Comparison of ENCODE assay signal across 1 cellular context in genomic region chr3:9957214-9957613, GRCh38.
TF ChIP-seq lines count a peak whose summit lies in the region.

No MANE protein-coding gene starts in this region.

TF ChIP-seq in HepG2, 621 proteins besides CTCF, POLR2A, EP300 and RAD21:
- TF ChIP-seq FOXO1 (CRISPR knock-in tag; IDR thresholded peaks at IDR 0.05) (no peak), TCF7 (IDR thresholded peaks at IDR 0.05; ENCODE audit: low read depth) (no peak), SNAI1 (CRISPR knock-in tag; IDR thresholded peaks at IDR 0.05; ENCODE audit: borderline replicate concordance) (no peak), JUNB (CRISPR knock-in tag; IDR thresholded peaks at IDR 0.05; ENCODE audit: borderline replicate concordance) (no peak), NCOA1 (CRISPR knock-in tag; IDR thresholded peaks at IDR 0.05) (no peak), ELF1 (CRISPR knock-in tag; IDR thresholded peaks at IDR 0.05) (no peak), ZMYM3 (CRISPR knock-in tag; IDR thresholded peaks at IDR 0.05) (no peak), KMT2A (CRISPR knock-in tag; IDR thresholded peaks at IDR 0.05) (no peak), ZNF354B (CRISPR knock-in tag; IDR thresholded peaks at IDR 0.05) (no peak), HOXA9 (CRISPR knock-in tag; IDR thresholded peaks at IDR 0.05; ENCODE audit: borderline replicate concordance) (no peak), KLF12 (CRISPR knock-in tag; IDR thresholded peaks at IDR 0.05; ENCODE audit: borderline replicate concordance) (no peak), GABPA (IDR thresholded peaks at IDR 0.05; ENCODE audit: low read depth, low read length) (no peak), GABPA (CRISPR knock-in tag; IDR thresholded peaks at IDR 0.05; ENCODE audit: low read depth) (no peak), MZF1 (CRISPR knock-in tag; IDR thresholded peaks at IDR 0.05; ENCODE audit: borderline replicate concordance) (no peak)
- TF ChIP-seq, protein P1, sequence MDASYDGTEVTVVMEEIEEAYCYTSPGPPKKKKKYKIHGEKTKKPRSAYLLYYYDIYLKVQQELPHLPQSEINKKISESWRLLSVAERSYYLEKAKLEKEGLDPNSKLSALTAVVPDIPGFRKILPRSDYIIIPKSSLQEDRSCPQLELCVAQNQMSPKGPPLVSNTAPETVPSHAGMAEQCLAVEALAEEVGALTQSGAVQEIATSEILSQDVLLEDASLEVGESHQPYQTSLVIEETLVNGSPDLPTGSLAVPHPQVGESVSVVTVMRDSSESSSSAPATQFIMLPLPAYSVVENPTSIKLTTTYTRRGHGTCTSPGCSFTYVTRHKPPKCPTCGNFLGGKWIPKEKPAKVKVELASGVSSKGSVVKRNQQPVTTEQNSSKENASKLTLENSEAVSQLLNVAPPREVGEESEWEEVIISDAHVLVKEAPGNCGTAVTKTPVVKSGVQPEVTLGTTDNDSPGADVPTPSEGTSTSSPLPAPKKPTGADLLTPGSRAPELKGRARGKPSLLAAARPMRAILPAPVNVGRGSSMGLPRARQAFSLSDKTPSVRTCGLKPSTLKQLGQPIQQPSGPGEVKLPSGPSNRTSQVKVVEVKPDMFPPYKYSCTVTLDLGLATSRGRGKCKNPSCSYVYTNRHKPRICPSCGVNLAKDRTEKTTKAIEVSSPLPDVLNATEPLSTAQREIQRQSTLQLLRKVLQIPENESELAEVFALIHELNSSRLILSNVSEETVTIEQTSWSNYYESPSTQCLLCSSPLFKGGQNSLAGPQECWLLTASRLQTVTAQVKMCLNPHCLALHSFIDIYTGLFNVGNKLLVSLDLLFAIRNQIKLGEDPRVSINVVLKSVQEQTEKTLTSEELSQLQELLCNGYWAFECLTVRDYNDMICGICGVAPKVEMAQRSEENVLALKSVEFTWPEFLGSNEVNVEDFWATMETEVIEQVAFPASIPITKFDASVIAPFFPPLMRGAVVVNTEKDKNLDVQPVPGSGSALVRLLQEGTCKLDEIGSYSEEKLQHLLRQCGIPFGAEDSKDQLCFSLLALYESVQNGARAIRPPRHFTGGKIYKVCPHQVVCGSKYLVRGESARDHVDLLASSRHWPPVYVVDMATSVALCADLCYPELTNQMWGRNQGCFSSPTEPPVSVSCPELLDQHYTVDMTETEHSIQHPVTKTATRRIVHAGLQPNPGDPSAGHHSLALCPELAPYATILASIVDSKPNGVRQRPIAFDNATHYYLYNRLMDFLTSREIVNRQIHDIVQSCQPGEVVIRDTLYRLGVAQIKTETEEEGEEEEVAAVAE (CRISPR knock-in tag; IDR thresholded peaks at IDR 0.05; ENCODE audit: borderline replicate concordance), result no peak
TF ChIP-seq in HepG2: peak in this region for 0.
